Comparison of ENCODE assay signal across 1 cellular context in genomic region chr16:12330977-12331376, GRCh38.
TF ChIP-seq lines count a peak whose summit lies in the region.

No MANE protein-coding gene starts in this region.

TF ChIP-seq in IMR-90, 13 proteins besides CTCF, POLR2A, EP300 and RAD21 (continued from another document):
- TF ChIP-seq CHD1 (IDR thresholded peaks at IDR 0.05; ENCODE audit: low read depth, low read length): no peak
- TF ChIP-seq MAFK (IDR thresholded peaks at IDR 0.05; ENCODE audit: low read depth, low read length): no peak
- TF ChIP-seq RFX5 (IDR thresholded peaks at IDR 0.05; ENCODE audit: low read depth, low read length): no peak
- no peak for TF ChIP-seq CEBPB (IDR thresholded peaks at IDR 0.05; ENCODE audit: low read depth, low read length)
- TF ChIP-seq MAZ (IDR thresholded peaks at IDR 0.05; ENCODE audit: borderline replicate concordance, low read depth, low read length): no peak
- no peak for TF ChIP-seq RCOR1 (IDR thresholded peaks at IDR 0.05; ENCODE audit: insufficient replicate concordance, low read length)
- TF ChIP-seq FOS (IDR thresholded peaks at IDR 0.05; ENCODE audit: low read depth, low read length): no peak
- no peak for TF ChIP-seq BHLHE40 (IDR thresholded peaks at IDR 0.05; ENCODE audit: low read depth, low read length)
- TF ChIP-seq NFE2L2 (IDR thresholded peaks at IDR 0.05; ENCODE audit: low read depth, low read length): no peak
- no peak for TF ChIP-seq SMC3 (IDR thresholded peaks at IDR 0.05; ENCODE audit: low read depth, low read length)
- TF ChIP-seq, protein P1, sequence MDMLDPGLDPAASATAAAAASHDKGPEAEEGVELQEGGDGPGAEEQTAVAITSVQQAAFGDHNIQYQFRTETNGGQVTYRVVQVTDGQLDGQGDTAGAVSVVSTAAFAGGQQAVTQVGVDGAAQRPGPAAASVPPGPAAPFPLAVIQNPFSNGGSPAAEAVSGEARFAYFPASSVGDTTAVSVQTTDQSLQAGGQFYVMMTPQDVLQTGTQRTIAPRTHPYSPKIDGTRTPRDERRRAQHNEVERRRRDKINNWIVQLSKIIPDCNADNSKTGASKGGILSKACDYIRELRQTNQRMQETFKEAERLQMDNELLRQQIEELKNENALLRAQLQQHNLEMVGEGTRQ (IDR thresholded peaks at IDR 0.05; ENCODE audit: low read depth, low read length): no peak
- TF ChIP-seq, protein P2, sequence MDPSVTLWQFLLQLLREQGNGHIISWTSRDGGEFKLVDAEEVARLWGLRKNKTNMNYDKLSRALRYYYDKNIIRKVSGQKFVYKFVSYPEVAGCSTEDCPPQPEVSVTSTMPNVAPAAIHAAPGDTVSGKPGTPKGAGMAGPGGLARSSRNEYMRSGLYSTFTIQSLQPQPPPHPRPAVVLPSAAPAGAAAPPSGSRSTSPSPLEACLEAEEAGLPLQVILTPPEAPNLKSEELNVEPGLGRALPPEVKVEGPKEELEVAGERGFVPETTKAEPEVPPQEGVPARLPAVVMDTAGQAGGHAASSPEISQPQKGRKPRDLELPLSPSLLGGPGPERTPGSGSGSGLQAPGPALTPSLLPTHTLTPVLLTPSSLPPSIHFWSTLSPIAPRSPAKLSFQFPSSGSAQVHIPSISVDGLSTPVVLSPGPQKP (IDR thresholded peaks at IDR 0.05; ENCODE audit: borderline replicate concordance, low read depth, low read length): no peak
